ENCODE assay signal across 1 cellular context in the genomic region with DNA sequence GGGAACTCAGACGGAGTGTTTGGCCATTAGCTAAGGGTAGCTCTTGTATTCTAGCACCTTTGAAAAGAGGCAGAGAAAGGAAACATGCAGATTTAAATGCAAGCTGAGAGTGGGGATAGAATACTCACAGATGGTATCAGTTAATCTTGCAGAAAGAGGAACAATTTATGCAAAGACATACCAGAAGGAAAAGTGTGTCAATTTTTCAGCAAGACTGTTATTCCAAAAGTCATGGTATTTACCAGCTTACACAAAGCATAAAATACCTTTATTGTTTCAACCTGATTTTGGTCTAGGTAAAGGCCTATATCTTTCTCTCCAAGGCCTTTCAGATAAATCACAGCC.
TF ChIP-seq lines count a peak whose summit lies in the region.

No MANE protein-coding gene starts in this region.

TF ChIP-seq in K562, 482 proteins besides CTCF, POLR2A, EP300 and RAD21 (continued from another document):
- TF ChIP-seq, protein P1, sequence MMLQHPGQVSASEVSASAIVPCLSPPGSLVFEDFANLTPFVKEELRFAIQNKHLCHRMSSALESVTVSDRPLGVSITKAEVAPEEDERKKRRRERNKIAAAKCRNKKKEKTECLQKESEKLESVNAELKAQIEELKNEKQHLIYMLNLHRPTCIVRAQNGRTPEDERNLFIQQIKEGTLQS (IDR thresholded peaks at IDR 0.05), result 0 out of 2 replicates have a peak, but pooled peaks have one; percentile 1
- TF ChIP-seq, protein P1 (CRISPR knock-in tag; conservative IDR thresholded peaks at IDR 0.05), result no peak
- TF ChIP-seq TGIF2 (CRISPR knock-in tag; IDR thresholded peaks at IDR 0.05), result no peak
- no peak for TF ChIP-seq ELF2 (CRISPR knock-in tag; IDR thresholded peaks at IDR 0.05)
- TF ChIP-seq PHF21A (IDR thresholded peaks at IDR 0.05; ENCODE audit: borderline replicate concordance, low read depth), result 0 out of 2 replicates have a peak, but pooled peaks have one; percentile 24
- TF ChIP-seq PRMT5 (CRISPR knock-in tag; IDR thresholded peaks at IDR 0.05), result no peak
- no peak for TF ChIP-seq RBFOX2 (IDR thresholded peaks at IDR 0.05; ENCODE audit: low read depth, low read length)
- no peak for TF ChIP-seq ZNF140 (CRISPR knock-in tag; IDR thresholded peaks at IDR 0.05)
- no peak for TF ChIP-seq ZNF224 (CRISPR knock-in tag; IDR thresholded peaks at IDR 0.05)
- TF ChIP-seq ZNF124 (CRISPR knock-in tag; IDR thresholded peaks at IDR 0.05), result no peak
- TF ChIP-seq ATF7 (IDR thresholded peaks at IDR 0.05), result no peak
- TF ChIP-seq, protein P2, sequence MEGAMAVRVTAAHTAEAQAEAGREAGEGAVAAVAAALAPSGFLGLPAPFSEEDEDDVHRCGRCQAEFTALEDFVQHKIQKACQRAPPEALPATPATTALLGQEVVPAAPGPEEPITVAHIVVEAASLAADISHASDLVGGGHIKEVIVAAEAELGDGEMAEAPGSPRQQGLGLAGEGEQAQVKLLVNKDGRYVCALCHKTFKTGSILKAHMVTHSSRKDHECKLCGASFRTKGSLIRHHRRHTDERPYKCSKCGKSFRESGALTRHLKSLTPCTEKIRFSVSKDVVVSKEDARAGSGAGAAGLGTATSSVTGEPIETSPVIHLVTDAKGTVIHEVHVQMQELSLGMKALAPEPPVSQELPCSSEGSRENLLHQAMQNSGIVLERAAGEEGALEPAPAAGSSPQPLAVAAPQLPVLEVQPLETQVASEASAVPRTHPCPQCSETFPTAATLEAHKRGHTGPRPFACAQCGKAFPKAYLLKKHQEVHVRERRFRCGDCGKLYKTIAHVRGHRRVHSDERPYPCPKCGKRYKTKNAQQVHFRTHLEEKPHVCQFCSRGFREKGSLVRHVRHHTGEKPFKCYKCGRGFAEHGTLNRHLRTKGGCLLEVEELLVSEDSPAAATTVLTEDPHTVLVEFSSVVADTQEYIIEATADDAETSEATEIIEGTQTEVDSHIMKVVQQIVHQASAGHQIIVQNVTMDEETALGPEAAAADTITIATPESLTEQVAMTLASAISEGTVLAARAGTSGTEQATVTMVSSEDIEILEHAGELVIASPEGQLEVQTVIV (CRISPR knock-in tag; IDR thresholded peaks at IDR 0.05; ENCODE audit: borderline replicate concordance), result no peak
- TF ChIP-seq HNRNPK (IDR thresholded peaks at IDR 0.05; ENCODE audit: low read depth, low read length, poor library complexity, severe bottlenecking), result no peak
- peak in 1 of 2 experiments; percentile 66; a peak in 3 of 4 replicates for TF ChIP-seq KDM1A (IDR thresholded peaks at IDR 0.05)
- TF ChIP-seq NR2C2 (CRISPR knock-in tag; IDR thresholded peaks at IDR 0.05), result no peak
- TF ChIP-seq NR2C2 (tag; IDR thresholded peaks at IDR 0.05), result no peak
- TF ChIP-seq, protein P3, sequence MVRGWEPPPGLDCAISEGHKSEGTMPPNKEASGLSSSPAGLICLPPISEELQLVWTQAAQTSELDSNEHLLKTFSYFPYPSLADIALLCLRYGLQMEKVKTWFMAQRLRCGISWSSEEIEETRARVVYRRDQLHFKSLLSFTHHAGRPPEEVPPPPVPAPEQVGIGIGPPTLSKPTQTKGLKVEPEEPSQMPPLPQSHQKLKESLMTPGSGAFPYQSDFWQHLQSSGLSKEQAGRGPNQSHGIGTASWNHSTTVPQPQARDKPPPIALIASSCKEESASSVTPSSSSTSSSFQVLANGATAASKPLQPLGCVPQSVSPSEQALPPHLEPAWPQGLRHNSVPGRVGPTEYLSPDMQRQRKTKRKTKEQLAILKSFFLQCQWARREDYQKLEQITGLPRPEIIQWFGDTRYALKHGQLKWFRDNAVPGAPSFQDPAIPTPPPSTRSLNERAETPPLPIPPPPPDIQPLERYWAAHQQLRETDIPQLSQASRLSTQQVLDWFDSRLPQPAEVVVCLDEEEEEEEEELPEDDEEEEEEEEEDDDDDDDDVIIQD (CRISPR knock-in tag; IDR thresholded peaks at IDR 0.05), result no peak
- TF ChIP-seq, protein P4, sequence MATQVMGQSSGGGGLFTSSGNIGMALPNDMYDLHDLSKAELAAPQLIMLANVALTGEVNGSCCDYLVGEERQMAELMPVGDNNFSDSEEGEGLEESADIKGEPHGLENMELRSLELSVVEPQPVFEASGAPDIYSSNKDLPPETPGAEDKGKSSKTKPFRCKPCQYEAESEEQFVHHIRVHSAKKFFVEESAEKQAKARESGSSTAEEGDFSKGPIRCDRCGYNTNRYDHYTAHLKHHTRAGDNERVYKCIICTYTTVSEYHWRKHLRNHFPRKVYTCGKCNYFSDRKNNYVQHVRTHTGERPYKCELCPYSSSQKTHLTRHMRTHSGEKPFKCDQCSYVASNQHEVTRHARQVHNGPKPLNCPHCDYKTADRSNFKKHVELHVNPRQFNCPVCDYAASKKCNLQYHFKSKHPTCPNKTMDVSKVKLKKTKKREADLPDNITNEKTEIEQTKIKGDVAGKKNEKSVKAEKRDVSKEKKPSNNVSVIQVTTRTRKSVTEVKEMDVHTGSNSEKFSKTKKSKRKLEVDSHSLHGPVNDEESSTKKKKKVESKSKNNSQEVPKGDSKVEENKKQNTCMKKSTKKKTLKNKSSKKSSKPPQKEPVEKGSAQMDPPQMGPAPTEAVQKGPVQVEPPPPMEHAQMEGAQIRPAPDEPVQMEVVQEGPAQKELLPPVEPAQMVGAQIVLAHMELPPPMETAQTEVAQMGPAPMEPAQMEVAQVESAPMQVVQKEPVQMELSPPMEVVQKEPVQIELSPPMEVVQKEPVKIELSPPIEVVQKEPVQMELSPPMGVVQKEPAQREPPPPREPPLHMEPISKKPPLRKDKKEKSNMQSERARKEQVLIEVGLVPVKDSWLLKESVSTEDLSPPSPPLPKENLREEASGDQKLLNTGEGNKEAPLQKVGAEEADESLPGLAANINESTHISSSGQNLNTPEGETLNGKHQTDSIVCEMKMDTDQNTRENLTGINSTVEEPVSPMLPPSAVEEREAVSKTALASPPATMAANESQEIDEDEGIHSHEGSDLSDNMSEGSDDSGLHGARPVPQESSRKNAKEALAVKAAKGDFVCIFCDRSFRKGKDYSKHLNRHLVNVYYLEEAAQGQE (CRISPR knock-in tag; IDR thresholded peaks at IDR 0.05; ENCODE audit: low read depth), result no peak
- TF ChIP-seq, protein P5, sequence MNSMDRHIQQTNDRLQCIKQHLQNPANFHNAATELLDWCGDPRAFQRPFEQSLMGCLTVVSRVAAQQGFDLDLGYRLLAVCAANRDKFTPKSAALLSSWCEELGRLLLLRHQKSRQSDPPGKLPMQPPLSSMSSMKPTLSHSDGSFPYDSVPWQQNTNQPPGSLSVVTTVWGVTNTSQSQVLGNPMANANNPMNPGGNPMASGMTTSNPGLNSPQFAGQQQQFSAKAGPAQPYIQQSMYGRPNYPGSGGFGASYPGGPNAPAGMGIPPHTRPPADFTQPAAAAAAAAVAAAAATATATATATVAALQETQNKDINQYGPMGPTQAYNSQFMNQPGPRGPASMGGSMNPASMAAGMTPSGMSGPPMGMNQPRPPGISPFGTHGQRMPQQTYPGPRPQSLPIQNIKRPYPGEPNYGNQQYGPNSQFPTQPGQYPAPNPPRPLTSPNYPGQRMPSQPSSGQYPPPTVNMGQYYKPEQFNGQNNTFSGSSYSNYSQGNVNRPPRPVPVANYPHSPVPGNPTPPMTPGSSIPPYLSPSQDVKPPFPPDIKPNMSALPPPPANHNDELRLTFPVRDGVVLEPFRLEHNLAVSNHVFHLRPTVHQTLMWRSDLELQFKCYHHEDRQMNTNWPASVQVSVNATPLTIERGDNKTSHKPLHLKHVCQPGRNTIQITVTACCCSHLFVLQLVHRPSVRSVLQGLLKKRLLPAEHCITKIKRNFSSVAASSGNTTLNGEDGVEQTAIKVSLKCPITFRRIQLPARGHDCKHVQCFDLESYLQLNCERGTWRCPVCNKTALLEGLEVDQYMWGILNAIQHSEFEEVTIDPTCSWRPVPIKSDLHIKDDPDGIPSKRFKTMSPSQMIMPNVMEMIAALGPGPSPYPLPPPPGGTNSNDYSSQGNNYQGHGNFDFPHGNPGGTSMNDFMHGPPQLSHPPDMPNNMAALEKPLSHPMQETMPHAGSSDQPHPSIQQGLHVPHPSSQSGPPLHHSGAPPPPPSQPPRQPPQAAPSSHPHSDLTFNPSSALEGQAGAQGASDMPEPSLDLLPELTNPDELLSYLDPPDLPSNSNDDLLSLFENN (IDR thresholded peaks at IDR 0.05; ENCODE audit: low read depth in 2 of 2, low read length in 2 of 2), result no peak
- peak; percentile 1; the same call in 1 of the 2 replicates for TF ChIP-seq ZNF644 (tag; IDR thresholded peaks at IDR 0.05; ENCODE audit: low read depth)
- peak; percentile 13; the same call in 1 of the 2 replicates for TF ChIP-seq TEAD4 (IDR thresholded peaks at IDR 0.05; ENCODE audit: low read length)
- no peak for TF ChIP-seq TEAD4 (CRISPR knock-in tag; IDR thresholded peaks at IDR 0.05; ENCODE audit: borderline replicate concordance)
